ENCODE assay signal across 8 cellular contexts in genomic region chr7:134458806-134459698, GRCh38. TPM values are rescaled to one million over a fixed set of nuclear protein-coding genes. Genes with fewer than 3 reads are reported as not detected.
A peak's percentile ranks its signal among the peaks of the same experiment; 100 is the strongest.
DNase-seq lines count a peak whose midpoint lies in the region; ATAC-seq and TF ChIP-seq lines count a peak whose summit lies in the region.

Gene AKR1B1 (minus strand): TSS chr7:134459100. CDS start chr7:134459062, 38 bp downstream.

- peaks cover 0 to 4% of the 10 kb centered on the region in 2 donors for H3K9me3 ChIP-seq in left lung

- peaks cover 5% of the 10 kb centered on the region for H3K9me3 Mint-ChIP-seq in dendritic cell treated with granulocyte-macrophage colony-stimulating factor and Interleukin-4, amounts not matched to agents 40 ng/mL and 50 ng/mL, for 4 days

- intact Hi-C loops in dendritic cell treated with granulocyte-macrophage colony-stimulating factor and Interleukin-4, amounts not matched to agents 40 ng/mL and 50 ng/mL, for 4 days (cut with micrococcal nuclease) = loop anchor here (2.0 kb wide), 1 partner anchor 54 kb away; no protein-coding TSS in a partner anchor
- intact Hi-C loops in left lung (cut with DNase I) = no loop called here

- peaks cover 5% of the 10 kb centered on the region for H3K27me3 Mint-ChIP-seq in dendritic cell treated with granulocyte-macrophage colony-stimulating factor and Interleukin-4, amounts not matched to agents 40 ng/mL and 50 ng/mL, for 4 days

- in situ Hi-C loops in GM18951 (cut with MboI; ENCODE audit: low sequenced_read_pairs, unreplicated experiment) = no loop called here

- TF ChIP-seq POLR2A in GM18951 (IDR thresholded peaks at IDR 0.05; ENCODE audit: extremely low read depth, insufficient read depth, insufficient read length) = peak; percentile 61

- no peaks in the 10 kb centered on the region for H3K36me3 ChIP-seq in left lung

- DNase-seq in AG09309 (ENCODE audit: low read depth) = peak; percentile 64
- DNase-seq in NCI-H510A treated with DMSO at 0.1 percent for 48 hours (lab: John Stamatoyannopoulos, UW) = peak; percentile 68
- DNase-seq in activated CD4-positive, alpha-beta T cell treated with anti-CD3 and anti-CD28 coated beads, Interleukin-2, amount 50 U/mL, for 24 hours (ENCODE audit: low read depth in 1 of 2, low spot score in 1 of 2) = peak; percentile 68 to 76
- peak; percentile 90 for DNase-seq in left lung
- peak; percentile 88 for DNase-seq in stimulated activated CD4-positive, alpha-beta T cell treated with anti-CD3 and anti-CD28 coated beads, Interleukin-4, amount 100 ng/mL, for 1 hour

- H3K4me3 ChIP-seq in AG09309 (ENCODE audit: control insufficient read depth, low read depth, low read length) (peak within 1 kb of the TSS; percentile 82), left lung (peak within 1 kb of the TSS; percentile 69 to 80)

- peaks cover 27% of the 10 kb centered on the region for H3K36me3 Mint-ChIP-seq in dendritic cell treated with granulocyte-macrophage colony-stimulating factor and Interleukin-4, amounts not matched to agents 40 ng/mL and 50 ng/mL, for 4 days (ENCODE audit: low read depth)

- peak within 1 kb of the TSS; percentile 83 for H3K4me3 Mint-ChIP-seq in dendritic cell treated with granulocyte-macrophage colony-stimulating factor and Interleukin-4, amounts not matched to agents 40 ng/mL and 50 ng/mL, for 4 days

- H3K4me1 ChIP-seq in left lung = peaks cover 0 to 27% of the 10 kb centered on the region in 2 donors

- H3K27ac Mint-ChIP-seq in dendritic cell treated with granulocyte-macrophage colony-stimulating factor and Interleukin-4, amounts not matched to agents 40 ng/mL and 50 ng/mL, for 4 days = peak within 1 kb of the TSS; percentile 78

- peaks cover 0 to 23% of the 10 kb centered on the region in 2 donors for H3K27me3 ChIP-seq in left lung

- ATAC-seq in HG03175 (IDR thresholded peaks at IDR 0.05; ENCODE audit: unreplicated experiment) = peak; percentile 95
- peak; percentile 97 for ATAC-seq in left lung

- peaks cover 40% of the 10 kb centered on the region for H3K4me1 Mint-ChIP-seq in dendritic cell treated with granulocyte-macrophage colony-stimulating factor and Interleukin-4, amounts not matched to agents 40 ng/mL and 50 ng/mL, for 4 days (ENCODE audit: low read depth)

- peak within 1 kb of the TSS; percentile 67 to 82 for H3K27ac ChIP-seq in left lung

- TF ChIP-seq CTCF in AG09309 (IDR thresholded peaks at IDR 0.05; ENCODE audit: control insufficient read depth, insufficient read depth, low read depth, low read length, missing control alignments) (peak; percentile 73), left lung (IDR thresholded peaks at IDR 0.05) (peak; percentile 46 to 60)

RNA-seq across cellular contexts. Expression of gene AKR1B1, which starts in this region (rescaled TPM):
- 10 to 100 TPM; 79.1 to 85.0 TPM for total RNA-seq in left lung

Comparison
In these comparisons a context has a peak if more than half of its experiments do, and no peak if none do; other contexts are left out.
1. Peak in every context shown above with its lines: DNase-seq, ATAC-seq, H3K4me3 ChIP-seq and H3K27ac ChIP-seq.